Comparison of ENCODE assay signal across 1 cellular context in genomic region chrX:150568320-150569154, GRCh38.
TF ChIP-seq lines count a peak whose summit lies in the region.

Gene MTM1 (plus strand): TSS chrX:150568621. CDS start chrX:150592615, 23,994 bp downstream.

TF ChIP-seq in GM23338, 12 proteins besides CTCF, POLR2A, EP300 and RAD21 (continued from another document):
- TF ChIP-seq REST (IDR thresholded peaks at IDR 0.05; ENCODE audit: unreplicated experiment) (no peak), ETS1 (IDR thresholded peaks at IDR 0.05) (peak; percentile 88), ZNF331 (CRISPR knock-in tag; IDR thresholded peaks at IDR 0.05; ENCODE audit: low read depth) (no peak), POLR2AphosphoS5 (IDR thresholded peaks at IDR 0.05; ENCODE audit: low read depth) (peak; percentile 54; the same call in 1 of the 2 replicates), EZH2 (IDR thresholded peaks at IDR 0.05; ENCODE audit: low read depth, unreplicated experiment) (no peak)
